Comparison of ENCODE assay signal across 8 cellular contexts in the genomic region with DNA sequence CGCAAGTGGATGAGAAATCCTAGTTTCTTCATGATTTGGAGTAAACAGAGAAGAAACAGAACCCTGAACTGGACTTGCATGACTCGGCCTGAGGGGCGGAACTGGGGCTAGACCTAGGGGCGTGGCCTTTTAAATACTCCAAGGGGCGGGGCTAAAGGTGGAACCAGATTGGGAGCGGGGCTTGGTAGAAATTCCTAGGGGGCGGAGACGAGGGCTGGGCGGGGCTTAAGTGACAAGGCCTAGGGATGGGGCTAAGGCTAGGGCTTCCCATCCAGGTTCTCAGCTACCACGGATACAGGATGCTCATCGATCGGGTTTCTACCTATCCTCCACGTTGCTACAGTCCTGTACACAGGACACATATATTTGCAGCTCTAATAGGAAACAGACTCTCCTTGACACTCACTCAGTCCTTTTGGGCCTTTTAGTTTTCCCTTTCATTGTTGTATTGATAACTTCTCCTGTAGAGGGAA. TPM values are rescaled to one million over a fixed set of nuclear protein-coding genes. Genes with fewer than 3 reads are reported as not detected.
DNase-seq lines count a peak whose midpoint lies in the region; ATAC-seq and TF ChIP-seq lines count a peak whose summit lies in the region.

No MANE protein-coding gene starts in this region.

- peak overlapping the region; percentile 95 for H3K4me3 Mint-ChIP-seq in activated naive CD8-positive, alpha-beta T cell
- H3K4me3 Mint-ChIP-seq in osteocyte (ENCODE audit: unreplicated experiment), result peak overlapping the region; percentile 97

- peak overlapping the region; percentile 97 for H3K27ac Mint-ChIP-seq in activated naive CD8-positive, alpha-beta T cell
- peak overlapping the region; percentile 97 for H3K27ac Mint-ChIP-seq in osteocyte (ENCODE audit: unreplicated experiment)

- intact Hi-C loops in Right ventricle myocardium inferior (cut with DNase I), result loop anchor here (2.0 to 5.0 kb wide), 3 partner anchors 15 to 485 kb away; a partner anchor contains a TSS

- DNase-seq in COR-L47 (lab: John Stamatoyannopoulos, UW) (peak; percentile 97), NCI-H69 (lab: John Stamatoyannopoulos, UW) (peak; percentile 97), Right ventricle myocardium inferior (ENCODE audit: missing footprints) (peak; percentile 95), osteocyte (ENCODE audit: extremely low spot score, unreplicated experiment) (no peak), retina (no peak)

- H3K36me3 Mint-ChIP-seq in activated naive CD8-positive, alpha-beta T cell, result peaks cover 9% of the 10 kb centered on the region
- peaks cover 12% of the 10 kb centered on the region for H3K36me3 Mint-ChIP-seq in osteocyte (ENCODE audit: unreplicated experiment)

- H3K27me3 Mint-ChIP-seq in activated naive CD8-positive, alpha-beta T cell, result no peaks in the 10 kb centered on the region
- H3K27me3 Mint-ChIP-seq in osteocyte (ENCODE audit: unreplicated experiment), result no peaks in the 10 kb centered on the region

- no peak for TF ChIP-seq CTCF in osteocyte (IDR thresholded peaks at IDR 0.05)

- peaks cover 26% of the 10 kb centered on the region for H3K4me1 Mint-ChIP-seq in activated naive CD8-positive, alpha-beta T cell (ENCODE audit: low read depth)
- H3K4me1 Mint-ChIP-seq in osteocyte (ENCODE audit: unreplicated experiment), result peaks cover 14% of the 10 kb centered on the region

- peak; percentile 53 for ATAC-seq in GM19452 (IDR thresholded peaks at IDR 0.05; ENCODE audit: unreplicated experiment)
- peak; percentile 28 for ATAC-seq in HG03469 (IDR thresholded peaks at IDR 0.05; ENCODE audit: unreplicated experiment)
- ATAC-seq in Right ventricle myocardium inferior, result peak; percentile 94

- peaks cover 5% of the 10 kb centered on the region for H3K9me3 Mint-ChIP-seq in activated naive CD8-positive, alpha-beta T cell (ENCODE audit: low read depth)
- peaks cover 10% of the 10 kb centered on the region for H3K9me3 Mint-ChIP-seq in osteocyte (ENCODE audit: unreplicated experiment)

RNA-seq across cellular contexts. Expression of a gene that starts 0.4 kb away (rescaled TPM):
- total RNA-seq in Right ventricle myocardium inferior (3.5 TPM), osteocyte (6.4 and 7.7 TPM in 2 replicates)

RNA-seq across cellular contexts. Expression of a gene that starts 14.0 kb away (rescaled TPM):
- 16.6 TPM for total RNA-seq in Right ventricle myocardium inferior
- 24.1 and 28.0 TPM in 2 replicates for total RNA-seq in osteocyte

RNA-seq across cellular contexts. Expression of a gene that starts 52.8 kb away (rescaled TPM):
- 2.3 TPM for total RNA-seq in Right ventricle myocardium inferior
- 5.9 and 6.6 TPM in 2 replicates for total RNA-seq in osteocyte

RNA-seq across cellular contexts. Expression of a gene that starts 59.3 kb away (rescaled TPM):
- total RNA-seq in Right ventricle myocardium inferior (not detected), osteocyte (not detected in 2 replicates)

Comparison
In these comparisons a context has a peak if more than half of its experiments do, and no peak if none do; other contexts are left out.
1. DNase-seq: peak in COR-L47 (single experiment), NCI-H69 (single experiment) and Right ventricle myocardium inferior (single experiment); none in osteocyte (single experiment) and retina (single experiment).
2. ATAC-seq: peak in every context shown above with its lines; median percentile 94 in Right ventricle myocardium inferior; 53 in GM19452; 28 in HG03469.